In genomic region chr2:237256845-237257244, GRCh38 we compare ENCODE assay signal across 14 cellular contexts.
A peak's percentile ranks its signal among the peaks of the same experiment; 100 is the strongest.
DNase-seq lines count a peak whose midpoint lies in the region; ATAC-seq, FAIRE-seq and TF ChIP-seq lines count a peak whose summit lies in the region.
"Had no signal": no experiment of that assay in that cellular context is flagged by ENCODE, and none has a peak within 500 bp of the region (broad histone marks: within the 10 kb centered on the region; RNA-seq: fewer than 3 reads in every experiment).

No MANE protein-coding gene starts in this region.

- no peaks in the 10 kb centered on the region for H3K9me3 ChIP-seq in left lung
- no peaks in the 10 kb centered on the region for H3K9me3 ChIP-seq in suprapubic skin

- H3K4me3 ChIP-seq in choroid plexus epithelial cell (ENCODE audit: low read depth, low read length) (no peak overlapping the region), left lung (no peak overlapping the region), suprapubic skin (no peak overlapping the region)

- peak overlapping the region; percentile 59 to 76 for H3K27ac ChIP-seq in left lung
- H3K27ac ChIP-seq in suprapubic skin, result peak overlapping the region; percentile 80

- no peak for TF ChIP-seq POLR2A in H54 (IDR thresholded peaks at IDR 0.05; ENCODE audit: low read depth, low read length)
- TF ChIP-seq POLR2A in suprapubic skin (IDR thresholded peaks at IDR 0.05), result no peak

- H3K27me3 ChIP-seq in left lung, result no peaks in the 10 kb centered on the region
- H3K27me3 ChIP-seq in suprapubic skin, result no peaks in the 10 kb centered on the region

- peak; percentile 41 for FAIRE-seq in H54 (lab: Jason Lieb, UNC)
- FAIRE-seq in RCC 7860 (lab: Jason Lieb, UNC), result no peak

- H3K4me1 ChIP-seq in left lung (peaks cover 14 to 17% of the 10 kb centered on the region in 2 donors), suprapubic skin (peaks cover 35% of the 10 kb centered on the region)

- WGBS in suprapubic skin, result 25% methylated on average over 3 of the region's 3 CpGs

- no peak for TF ChIP-seq EP300 in suprapubic skin (IDR thresholded peaks at IDR 0.05)

- H3K36me3 ChIP-seq in left lung (no peaks in the 10 kb centered on the region), suprapubic skin (no peaks in the 10 kb centered on the region)

- ATAC-seq in left lung (peak; percentile 54), GM18511 (IDR thresholded peaks at IDR 0.05; ENCODE audit: unreplicated experiment) (no peak), HG02870 (IDR thresholded peaks at IDR 0.05; ENCODE audit: unreplicated experiment) (no peak)
- ATAC-seq: esophagus mucosa; stimulated activated effector memory CD8-positive, alpha-beta T cell treated with anti-CD3 and anti-CD28 coated beads, Interleukin-12 subunit alpha, Interleukin-12 subunit beta, amount 100 ng/mL, for 72 hours had no signal

- DNase-seq in H54 (ENCODE audit: insufficient read length, low spot score) (no peak), choroid plexus epithelial cell (ENCODE audit: low read depth) (peak; percentile 53), left lung (no peak), suprapubic skin (ENCODE audit: low spot score in 2 of 2) (no peak), RCC 7860 (ENCODE audit: low spot score) (no peak)
- no peak for DNase-seq in stimulated activated CD4-positive, alpha-beta T cell treated with anti-CD3 and anti-CD28 coated beads, Interleukin-2, amount 100 ng/mL, for 48 hours
- DNase-seq: activated CD4-positive, alpha-beta T cell treated with anti-CD3 and anti-CD28 coated beads, Interleukin-2, amount 50 U/mL, for 1 hour; activated naive CD8-positive, alpha-beta T cell treated with anti-CD3 and anti-CD28 coated beads, Interleukin-2, amount 10 ng/mL, durations not matched to agents 7 days and 5 days; COR-L47; Kasumi-1 had no signal

- TF ChIP-seq CTCF in choroid plexus epithelial cell (conservative IDR thresholded peaks at IDR 0.05; ENCODE audit: low read depth, low read length) (no peak), left lung (IDR thresholded peaks at IDR 0.05) (no peak), suprapubic skin (IDR thresholded peaks at IDR 0.05) (no peak)

- intact Hi-C loops in left lung (cut with DNase I), result no loop called here
